In the genomic region with DNA sequence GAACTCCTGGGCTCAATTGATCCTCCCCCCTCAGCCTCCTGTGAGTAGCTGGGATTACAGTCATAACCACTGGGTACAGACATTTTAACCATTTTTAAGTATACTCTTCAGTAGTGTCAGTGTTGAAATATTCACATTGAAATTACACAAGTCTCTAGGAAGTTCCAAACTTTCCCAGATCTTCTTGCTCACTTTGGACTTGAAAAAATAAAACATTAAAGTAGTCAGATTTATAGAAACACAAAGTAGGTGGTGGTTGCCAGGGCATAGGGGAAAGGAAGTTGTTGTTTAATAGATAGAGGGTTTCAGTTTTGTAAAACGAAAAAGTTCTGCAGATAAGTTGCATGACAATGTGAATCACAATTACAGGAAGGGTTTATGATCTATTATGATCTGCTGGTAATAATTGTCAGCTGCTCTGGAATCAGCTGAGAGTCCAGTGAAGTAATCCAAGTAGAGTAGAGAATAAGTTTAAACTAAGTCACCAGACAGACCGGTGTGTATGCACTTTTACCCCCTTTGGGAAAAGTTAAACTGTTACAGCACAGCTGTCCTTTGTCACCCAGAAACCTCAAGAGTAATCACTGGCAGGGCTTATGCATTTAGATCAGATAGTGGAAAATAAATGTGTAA, we compare ENCODE assay signal across 10 cellular contexts. TPM values are rescaled to one million over a fixed set of nuclear protein-coding genes. Genes with fewer than 3 reads are reported as not detected.
DNase-seq lines count a peak whose midpoint lies in the region; ATAC-seq and TF ChIP-seq lines count a peak whose summit lies in the region.
"Had no signal": no experiment of that assay in that cellular context is flagged by ENCODE, and none has a peak within 500 bp of the region (broad histone marks: within the 10 kb centered on the region; RNA-seq: fewer than 3 reads in every experiment).

No MANE protein-coding gene starts in this region.

- no peaks in the 10 kb centered on the region for H3K27me3 ChIP-seq in DND-41 (ENCODE audit: insufficient read depth, low read length, poor library complexity)
- H3K27me3 ChIP-seq in PC-3 (ENCODE audit: low read length): no peaks in the 10 kb centered on the region
- H3K27me3 ChIP-seq in upper lobe of right lung: no peaks in the 10 kb centered on the region

- no TSS peak for BruUV-seq in PC-3 (replicated peaks; lab: Mats Ljungman, UMichigan)

- H3K27ac ChIP-seq in DND-41 (ENCODE audit: low read length) (no peak overlapping the region), PC-3 (ENCODE audit: low read length) (no peak overlapping the region), upper lobe of right lung (peak overlapping the region; percentile 59)
- H3K27ac ChIP-seq: epithelial cell of prostate, thoracic aorta had no signal

- CTCF ChIA-PET in PC-3 (lab: Charles Lee): no interaction called here

- TF ChIP-seq CTCF in DND-41 (IDR thresholded peaks at IDR 0.05; ENCODE audit: borderline replicate concordance, extremely low read depth, low read length, poor library complexity, severe bottlenecking) (no peak), PC-3 (conservative IDR thresholded peaks at IDR 0.05; ENCODE audit: low read depth, low read length) (no peak), upper lobe of right lung (IDR thresholded peaks at IDR 0.05) (no peak)

- H3K9ac ChIP-seq in DND-41 (ENCODE audit: low read depth, low read length) (no peak overlapping the region), PC-3 (ENCODE audit: low read length) (no peak overlapping the region)

- no peak overlapping the region for H3K4me2 ChIP-seq in DND-41 (ENCODE audit: insufficient read depth, low read length)
- H3K4me2 ChIP-seq in PC-3 (ENCODE audit: low read length): no peak overlapping the region

- no peaks in the 10 kb centered on the region for H3K9me3 ChIP-seq in DND-41 (ENCODE audit: insufficient read depth, low read length, severe bottlenecking)
- H3K9me3 ChIP-seq in PC-3 (ENCODE audit: low read length): no peaks in the 10 kb centered on the region
- no peaks in the 10 kb centered on the region for H3K9me3 ChIP-seq in upper lobe of right lung
- H3K9me3 ChIP-seq: thoracic aorta had no signal

- H3K4me1 ChIP-seq in DND-41 (ENCODE audit: insufficient read depth, low read length) (peaks cover 4% of the 10 kb centered on the region; the same call in 1 of the 2 replicates), PC-3 (ENCODE audit: insufficient read depth, low read length) (no peaks in the 10 kb centered on the region), upper lobe of right lung (peaks cover 31% of the 10 kb centered on the region)

- peaks cover 4% of the 10 kb centered on the region; the same call in 1 of the 2 replicates for H4K20me1 ChIP-seq in DND-41 (ENCODE audit: insufficient read depth, low read length)
- peaks cover 5% of the 10 kb centered on the region; the same call in 1 of the 2 replicates for H4K20me1 ChIP-seq in PC-3 (ENCODE audit: low read length)

- no peaks in the 10 kb centered on the region for H3K9me2 ChIP-seq in PC-3 (replicated peaks; ENCODE audit: low read length)

- no peaks in the 10 kb centered on the region for H3F3A ChIP-seq in PC-3 (ENCODE audit: low read length, unreplicated experiment)

- intact Hi-C loops in PC-3 (cut with micrococcal nuclease) (no loop called here), left ventricle myocardium superior (cut with micrococcal nuclease) (no loop called here), upper lobe of right lung (cut with DNase I) (no loop called here), posterior cingulate gyrus (cut with DNase I) (no loop called here)

- H2AFZ ChIP-seq in DND-41 (ENCODE audit: low read depth, low read length) (no peak overlapping the region), PC-3 (ENCODE audit: low read length) (no peak overlapping the region)

- H3K79me2 ChIP-seq in DND-41 (ENCODE audit: insufficient read depth, low read length) (peaks cover 65% of the 10 kb centered on the region), PC-3 (ENCODE audit: low read length) (peaks cover 18% of the 10 kb centered on the region)

- peak; percentile 47; the same call in 1 of the 3 replicates for ATAC-seq in DND-41 (ENCODE audit: insufficient read depth, low read depth)
- ATAC-seq in GM21619 (IDR thresholded peaks at IDR 0.05; ENCODE audit: unreplicated experiment): peak; percentile 86
- ATAC-seq in PC-3: peak; percentile 40
- ATAC-seq in left ventricle myocardium superior: peak; percentile 71
- peak; percentile 87 for ATAC-seq in upper lobe of right lung

- H3K36me3 ChIP-seq in DND-41 (ENCODE audit: insufficient read depth, low read length): no peaks in the 10 kb centered on the region
- no peaks in the 10 kb centered on the region for H3K36me3 ChIP-seq in PC-3 (ENCODE audit: low read depth, low read length)
- no peaks in the 10 kb centered on the region for H3K36me3 ChIP-seq in upper lobe of right lung
- H3K36me3 ChIP-seq: thoracic aorta had no signal

- POLR2A ChIA-PET in PC-3 (lab: Charles Lee; ENCODE audit: unreplicated experiment): interaction anchor here (0.6 kb wide), 1 partner anchor 125 kb away, joined by 4 read pairs; a partner anchor contains a TSS

- DNase-seq in DND-41: no peak
- no peak for DNase-seq in PC-3
- no peak for DNase-seq in left ventricle myocardium superior
- no peak for DNase-seq in upper lobe of right lung
- no peak for DNase-seq in posterior cingulate gyrus
- no peak for DNase-seq in NCI-H1694 (lab: John Stamatoyannopoulos, UW)
- DNase-seq in germinal center (ENCODE audit: low spot score): no peak

- no peak overlapping the region for H3K4me3 ChIP-seq in DND-41 (ENCODE audit: low read depth in 1 of 2, low read length in 2 of 2)
- H3K4me3 ChIP-seq in PC-3 (ENCODE audit: low read length): no peak overlapping the region
- H3K4me3 ChIP-seq in upper lobe of right lung: no peak overlapping the region
- H3K4me3 ChIP-seq: thoracic aorta had no signal

RNA-seq across cellular contexts. Expression of a gene that starts 27.4 kb away (rescaled TPM):
- total RNA-seq in PC-3 (2014; rRNA removed): 21.5 and 23.3 TPM in 2 replicates
- total RNA-seq in left ventricle myocardium superior: 37.4 TPM
- 46.5 TPM for total RNA-seq in upper lobe of right lung
